33 cellular contexts compared by ENCODE assay signal in the genomic region with DNA sequence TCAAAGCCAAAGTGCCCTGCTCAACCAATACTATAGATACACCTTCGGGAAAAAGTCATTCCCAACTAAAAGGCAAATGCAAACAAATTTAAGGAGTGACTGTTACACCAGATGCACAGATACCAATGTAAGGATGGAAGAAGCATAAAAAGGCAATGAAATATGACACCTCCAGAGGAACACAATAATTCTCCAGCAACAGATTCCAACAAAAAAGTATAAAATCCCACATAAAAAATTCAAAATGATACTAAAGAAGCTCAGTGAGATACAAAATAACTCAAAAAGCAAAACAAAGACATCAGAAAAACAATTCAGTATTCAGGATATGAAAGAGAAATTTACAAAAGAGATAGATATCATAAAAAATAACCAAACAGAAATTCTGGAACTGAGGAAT.
"Had no signal": no experiment of that assay in that cellular context is flagged by ENCODE, and none has a peak within 500 bp of the region (broad histone marks: within the 10 kb centered on the region; RNA-seq: fewer than 3 reads in every experiment).

No MANE protein-coding gene starts in this region.

- H3K36me3 ChIP-seq: ascending aorta, cardiac muscle cell had no signal

- H3K4me3 ChIP-seq: ascending aorta, cardiac muscle cell had no signal

- DNase-seq: activated B cell treated with CpG ODN at 0.5 μM for 24 hours; activated CD4-positive, alpha-beta memory T cell treated with anti-CD3 and anti-CD28 coated beads for 36 hours; activated CD4-positive, alpha-beta T cell treated with anti-CD3 and anti-CD28 coated beads for 4 hours; activated CD4-positive, alpha-beta T cell treated with anti-CD3 and anti-CD28 coated beads, Interleukin-2, amount 10 ng/mL, durations not matched to agents 24 days and 14 days; activated CD4-positive, alpha-beta T cell treated with anti-CD3 and anti-CD28 coated beads, Interleukin-2, amount 50 U/mL, for 1 hour; activated CD4-positive, alpha-beta T cell treated with anti-CD3 and anti-CD28 coated beads, Interleukin-2, amount 50 U/mL, for 4 hours; activated CD4-positive, CD25-positive, alpha-beta regulatory T cell treated with anti-CD3 and anti-CD28 coated beads, Interleukin-2, amount 50 U/mL, for 72 hours; activated CD8-positive, alpha-beta memory T cell treated with anti-CD3 and anti-CD28 coated beads, Interleukin-2, amount 50 U/mL, for 4 hours; activated CD8-positive, alpha-beta T cell treated with anti-CD3 and anti-CD28 coated beads for 36 hours; activated effector memory CD4-positive, alpha-beta T cell treated with anti-CD3 and anti-CD28 coated beads, Interleukin-2, amount 50 U/mL, for 16 hours; activated gamma-delta T cell treated with Interleukin-2 at 50 U/mL for 16 hours; activated naive CD4-positive, alpha-beta T cell; activated naive CD4-positive, alpha-beta T cell treated with anti-CD3 and anti-CD28 coated beads for 36 hours; activated naive CD4-positive, alpha-beta T cell treated with anti-CD3 and anti-CD28 coated beads, Interleukin-2, amount 50 U/mL, for 16 hours; activated naive CD8-positive, alpha-beta T cell treated with anti-CD3 and anti-CD28 coated beads, Interleukin-2, amount 10 ng/mL, durations not matched to agents 7 days and 5 days; activated naive CD8-positive, alpha-beta T cell treated with anti-CD3 and anti-CD28 coated beads, Interleukin-2, amount 50 U/mL, for 24 hours; activated T-cell treated with anti-CD3 and anti-CD28 coated beads for 4 hours; activated T-cell treated with anti-CD3 and anti-CD28 coated beads, Interleukin-2, amount 50 U/mL, for 1 hour; activated T-cell treated with anti-CD3 and anti-CD28 coated beads, Interleukin-2, amount 50 U/mL, for 4 hours; activated T-cell treated with anti-CD3 and anti-CD28 coated beads, Interleukin-2, amount 50 U/mL, for 72 hours; amygdala; anterior cingulate cortex; caudate nucleus; cerebellar nuclear complex; T-helper 2 cell; T-helper 9 cell had no signal

- H3K27ac ChIP-seq: ascending aorta, cardiac muscle cell, VCaP had no signal

- ATAC-seq: activated CD8-positive, alpha-beta T cell treated with anti-CD3 and anti-CD28 coated beads for 36 hours; activated naive CD4-positive, alpha-beta T cell treated with anti-CD3 and anti-CD28 coated beads, Interleukin-2, amount 50 U/mL, for 72 hours; activated naive CD8-positive, alpha-beta T cell treated with anti-CD3 and anti-CD28 coated beads, Interleukin-2, amount 50 U/mL, for 24 hours; activated T-cell treated with anti-CD3 and anti-CD28 coated beads, Interleukin-2, amount 50 U/mL, for 4 hours; activated T-cell treated with anti-CD3 and anti-CD28 coated beads, Interleukin-2, amount 50 U/mL, for 72 hours; activated T-helper 17 cell treated with anti-CD3 and anti-CD28 coated beads, Interleukin-2, amount 50 U/mL, for 72 hours had no signal

- FAIRE-seq: bronchial epithelial cell, TTC549 had no signal

- H3K27me3 ChIP-seq: ascending aorta, cardiac muscle cell had no signal

- H3K4me1 ChIP-seq: ascending aorta had no signal
